ENCODE assay signal across 13 cellular contexts in the genomic region with DNA sequence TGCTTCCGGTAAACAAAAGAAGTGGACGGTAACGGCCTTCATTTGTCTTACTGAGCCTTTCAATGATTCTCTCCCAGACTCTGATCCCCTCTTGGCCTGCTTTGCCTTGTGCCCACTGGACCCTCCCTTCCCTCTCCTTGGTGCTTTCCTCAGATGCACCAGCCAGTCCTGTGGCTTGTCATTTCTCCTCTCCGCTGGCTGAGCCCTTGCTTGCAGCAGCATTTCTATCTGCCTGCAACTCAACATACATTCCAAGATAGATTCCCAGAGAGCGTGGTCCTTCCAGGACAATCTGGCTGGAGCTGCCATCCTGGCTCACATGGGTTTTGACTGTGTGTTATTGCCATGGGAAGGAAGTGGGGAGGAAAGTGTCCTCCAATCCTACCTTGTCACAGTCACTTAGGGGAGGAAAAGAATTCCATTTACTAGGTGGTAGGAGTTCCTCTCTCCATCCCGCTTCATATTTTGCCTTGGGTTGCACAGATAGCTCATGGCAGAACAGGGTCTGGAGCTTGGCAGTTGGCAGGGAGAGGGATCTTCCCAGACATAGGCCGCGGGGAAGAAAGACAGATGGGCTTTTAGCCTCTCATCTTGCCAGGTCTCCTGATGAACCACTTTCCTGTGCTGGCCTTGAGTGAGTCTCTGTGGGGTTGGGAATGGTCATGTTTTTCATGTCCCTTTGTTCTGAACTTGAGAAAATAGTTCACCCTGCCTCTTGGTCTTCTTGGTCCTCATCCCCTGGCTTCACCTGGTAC.
DNase-seq lines count a peak whose midpoint lies in the region; ATAC-seq and TF ChIP-seq lines count a peak whose summit lies in the region.
"Had no signal": no experiment of that assay in that cellular context is flagged by ENCODE, and none has a peak within 500 bp of the region (broad histone marks: within the 10 kb centered on the region; RNA-seq: fewer than 3 reads in every experiment).

No MANE protein-coding gene starts in this region.

- H3K79me2 ChIP-seq in trophoblast cell (ENCODE audit: control insufficient read depth, insufficient read depth, low read length, poor library complexity), result no peaks in the 10 kb centered on the region

- no peak overlapping the region for H3K18ac ChIP-seq in trophoblast cell (ENCODE audit: low read length)

- H3K9ac ChIP-seq in endocrine pancreas (ENCODE audit: control insufficient read depth, insufficient read depth, low read length) (no peak overlapping the region), trophoblast cell (ENCODE audit: low read length) (no peak overlapping the region)
- H3K9ac ChIP-seq: SK-N-SH had no signal

- H3K23ac ChIP-seq in trophoblast cell (ENCODE audit: low read length), result no peak overlapping the region

- H3K27me3 ChIP-seq in right cardiac atrium (ENCODE audit: control insufficient read depth, insufficient read depth) (no peaks in the 10 kb centered on the region), heart left ventricle (peaks cover 0 to 15% (median 0%) of the 10 kb centered on the region in 9 donors), endocrine pancreas (ENCODE audit: control insufficient read depth, insufficient read depth, low read length) (no peaks in the 10 kb centered on the region), trophoblast cell (ENCODE audit: insufficient read depth, low read length) (no peaks in the 10 kb centered on the region)

- no peak overlapping the region for H4K12ac ChIP-seq in trophoblast cell (ENCODE audit: low read depth, low read length)

- H3K36me3 ChIP-seq in heart left ventricle (no peaks in the 10 kb centered on the region), endocrine pancreas (ENCODE audit: control insufficient read depth, insufficient read depth, low read length) (no peaks in the 10 kb centered on the region), trophoblast cell (ENCODE audit: control insufficient read depth in 1 of 2, insufficient read depth in 2 of 2, low read length in 2 of 2) (no peaks in the 10 kb centered on the region)
- H3K36me3 ChIP-seq: HAP-1 had no signal

- H3K4me1 ChIP-seq in right cardiac atrium (ENCODE audit: control insufficient read depth, insufficient read depth, low read length), result peaks cover 4% of the 10 kb centered on the region
- H3K4me1 ChIP-seq in heart left ventricle, result peaks cover 0 to 21% (median 0%) of the 10 kb centered on the region in 12 donors
- H3K4me1 ChIP-seq in endocrine pancreas (ENCODE audit: control insufficient read depth, insufficient read depth, low read length), result peaks cover 32% of the 10 kb centered on the region
- no peaks in the 10 kb centered on the region for H3K4me1 ChIP-seq in trophoblast cell (ENCODE audit: control insufficient read depth in 1 of 2, insufficient read depth in 2 of 2, low read length in 2 of 2)
- H3K4me1 ChIP-seq: HAP-1 had no signal

- no peak overlapping the region for H3K14ac ChIP-seq in trophoblast cell (ENCODE audit: low read length)

- no peak for TF ChIP-seq POLR2A in heart left ventricle (IDR thresholded peaks at IDR 0.05)

- no peaks in the 10 kb centered on the region for H3K79me1 ChIP-seq in trophoblast cell (ENCODE audit: low read length)

- no peak overlapping the region for H4K91ac ChIP-seq in trophoblast cell (ENCODE audit: low read depth, low read length)

- 88% methylated on average over 8 of the region's 8 CpGs for WGBS in right cardiac atrium
- WGBS in heart left ventricle, 4 donors, result 91 to 95% (median 92%) methylated on average over 8 of the region's 8 CpGs
- no CpG with 5 or more reads among the region's 8 CpGs for WGBS in trophoblast cell (ENCODE audit: extremely low coverage, insufficient coverage, insufficient read length)

- H4K8ac ChIP-seq in trophoblast cell (ENCODE audit: low read depth, low read length), result no peak overlapping the region

- H3K4me3 ChIP-seq in right cardiac atrium (ENCODE audit: low read length) (no peak overlapping the region), heart left ventricle (no peak overlapping the region), endocrine pancreas (ENCODE audit: control insufficient read depth, insufficient read depth, low read length) (peak overlapping the region; percentile 77), trophoblast cell (ENCODE audit: low read depth, low read length) (no peak overlapping the region)
- H3K4me3 ChIP-seq: HAP-1, PC-9 had no signal

- H2AK5ac ChIP-seq in trophoblast cell (ENCODE audit: low read length), result no peak overlapping the region

- H2BK120ac ChIP-seq in trophoblast cell (ENCODE audit: insufficient read depth, low read length, poor library complexity), result no peak overlapping the region

- intact Hi-C loops in right cardiac atrium (cut with DNase I) (no loop called here), heart left ventricle (cut with DNase I) (no loop called here)

- no peak overlapping the region for H3K4me2 ChIP-seq in trophoblast cell (ENCODE audit: low read length)
- H3K4me2 ChIP-seq: PC-9, SK-N-SH had no signal

- no peak overlapping the region for H2AFZ ChIP-seq in trophoblast cell (ENCODE audit: insufficient read depth, low read length, poor library complexity)
- H2AFZ ChIP-seq: PC-9 had no signal

- H2BK5ac ChIP-seq in trophoblast cell (ENCODE audit: low read depth, low read length, poor library complexity), result no peak overlapping the region

- H3K4ac ChIP-seq in trophoblast cell (ENCODE audit: low read depth, low read length), result no peak overlapping the region

- DNase-seq in right cardiac atrium (no peak), heart left ventricle (no peak), NCI-H69 (lab: John Stamatoyannopoulos, UW) (peak; percentile 41), trophoblast cell (no peak), NCI-H187 treated with DMSO at 0.1 percent for 48 hours (lab: John Stamatoyannopoulos, UW) (no peak)
- DNase-seq: CD8-positive, alpha-beta T cell; NCI-H1930; NCI-H82; PC-9; SK-N-SH had no signal

- no peak for TF ChIP-seq CTCF in heart left ventricle (IDR thresholded peaks at IDR 0.05)

- ATAC-seq in right cardiac atrium, result no peak
- no peak for ATAC-seq in heart left ventricle
- ATAC-seq in GM21528 (IDR thresholded peaks at IDR 0.05; ENCODE audit: low FRiP score, unreplicated experiment), result no peak
- ATAC-seq: CD8-positive, alpha-beta T cell had no signal

- H3K27ac ChIP-seq in right cardiac atrium (ENCODE audit: low read length), result peak overlapping the region; percentile 13
- H3K27ac ChIP-seq in heart left ventricle, result peak overlapping the region in 3 of 12 donors; percentile 5 to 55 (median 50)
- H3K27ac ChIP-seq in trophoblast cell (ENCODE audit: low read depth, low read length), result no peak overlapping the region
- H3K27ac ChIP-seq: PC-9 had no signal

- H3K9me3 ChIP-seq in right cardiac atrium (ENCODE audit: control insufficient read depth, low read length) (no peaks in the 10 kb centered on the region), heart left ventricle (no peaks in the 10 kb centered on the region), endocrine pancreas (ENCODE audit: control insufficient read depth, low read length) (no peaks in the 10 kb centered on the region), trophoblast cell (ENCODE audit: insufficient read depth, low read depth, low read length) (no peaks in the 10 kb centered on the region)
- H3K9me3 ChIP-seq: HAP-1, SK-N-SH had no signal

- H2BK12ac ChIP-seq in trophoblast cell (ENCODE audit: low read length), result no peak overlapping the region
